Comparison of ENCODE assay signal across 10 cellular contexts in genomic region chr17:40109471-40109824, GRCh38. TPM values are rescaled to one million over a fixed set of nuclear protein-coding genes. Genes with fewer than 3 reads are reported as not detected.
A peak's percentile ranks its signal among the peaks of the same experiment; 100 is the strongest.
DNase-seq lines count a peak whose midpoint lies in the region; ATAC-seq and TF ChIP-seq lines count a peak whose summit lies in the region.
"Had no signal": no experiment of that assay in that cellular context is flagged by ENCODE, and none has a peak within 500 bp of the region (broad histone marks: within the 10 kb centered on the region; RNA-seq: fewer than 3 reads in every experiment).

No MANE protein-coding gene starts in this region.

- DNase-seq in CD14-positive monocyte (ENCODE audit: low spot score) (no peak), MM.1S (peak; percentile 26), coronary artery (ENCODE audit: low spot score) (no peak), natural killer cell (no peak), foreskin melanocyte (no peak), caudate nucleus (lab: John Stamatoyannopoulos, UW) (no peak), MG63 (no peak)
- DNase-seq: activated CD4-positive, alpha-beta T cell treated with anti-CD3 and anti-CD28 coated beads, Interleukin-2, amount 50 U/mL, for 1 hour; NCI-H187 had no signal

- H3K79me2 ChIP-seq in MM.1S (ENCODE audit: low read length): no peaks in the 10 kb centered on the region

- H3K9me3 ChIP-seq in MM.1S (replicated peaks; ENCODE audit: insufficient read depth, low read length) (no peaks in the 10 kb centered on the region), MG63 (no peaks in the 10 kb centered on the region)

- intact Hi-C loops in CD14-positive monocyte (cut with micrococcal nuclease) (no loop called here), natural killer cell (cut with micrococcal nuclease) (loop anchor here (10.0 kb wide), 1 partner anchor 335 kb away; no protein-coding TSS in a partner anchor)

- no peak overlapping the region for H3K4me3 Mint-ChIP-seq in CD14-positive monocyte
- no peak overlapping the region for H3K4me3 Mint-ChIP-seq in natural killer cell

- ATAC-seq in natural killer cell (no peak), HG03095 (IDR thresholded peaks at IDR 0.05; ENCODE audit: unreplicated experiment) (no peak)

- peak overlapping the region in 4 of 7 donors; percentile 12 to 97 (median 58) for H3K27ac Mint-ChIP-seq in CD14-positive monocyte
- H3K27ac Mint-ChIP-seq in natural killer cell: peak overlapping the region; percentile 98 to 99

- H3K36me3 Mint-ChIP-seq in CD14-positive monocyte (no peaks in the 10 kb centered on the region), natural killer cell (no peaks in the 10 kb centered on the region)

- peaks cover 4% of the 10 kb centered on the region; the same call in 1 of the 2 replicates for H3F3A ChIP-seq in MM.1S (ENCODE audit: insufficient read depth, low read length)

- TF ChIP-seq CTCF in CD14-positive monocyte (IDR thresholded peaks at IDR 0.05): peak; percentile 39
- no peak for TF ChIP-seq CTCF in MM.1S (IDR thresholded peaks at IDR 0.05; ENCODE audit: low read length)
- TF ChIP-seq CTCF in coronary artery (IDR thresholded peaks at IDR 0.05): no peak
- no peak for TF ChIP-seq CTCF in natural killer cell (IDR thresholded peaks at IDR 0.05)

- no peak overlapping the region for H2AFZ ChIP-seq in MM.1S (ENCODE audit: low read length)

- H3K36me3 ChIP-seq in MM.1S (replicated peaks; ENCODE audit: insufficient read depth, low read length) (no peaks in the 10 kb centered on the region), MG63 (no peaks in the 10 kb centered on the region)

- no peaks in the 10 kb centered on the region for H3K9me2 ChIP-seq in MM.1S (replicated peaks; ENCODE audit: insufficient read depth, low read length)

- H3K9me3 Mint-ChIP-seq in CD14-positive monocyte: peaks cover 0 to 3% (median 0%) of the 10 kb centered on the region in 7 donors
- H3K9me3 Mint-ChIP-seq in natural killer cell: no peaks in the 10 kb centered on the region

- H3K27me3 ChIP-seq in MM.1S (replicated peaks; ENCODE audit: insufficient read depth, low read length) (no peaks in the 10 kb centered on the region), MG63 (no peaks in the 10 kb centered on the region)

- H3K4me2 ChIP-seq in MM.1S (ENCODE audit: low read depth, low read length): no peak overlapping the region

- H4K20me1 ChIP-seq in MM.1S (ENCODE audit: insufficient read depth, low read length): no peaks in the 10 kb centered on the region

- H3K27ac ChIP-seq in MM.1S (ENCODE audit: low read length) (no peak overlapping the region), coronary artery (peak overlapping the region; percentile 94 to 96), caudate nucleus (ENCODE audit: low read depth, low read length) (no peak overlapping the region)

- H3K4me1 Mint-ChIP-seq in CD14-positive monocyte (peaks cover 90% of the 10 kb centered on the region), natural killer cell (peaks cover 83 to 85% of the 10 kb centered on the region in 2 donors)

- H3K4me3 ChIP-seq in MM.1S (ENCODE audit: low read length) (no peak overlapping the region), coronary artery (no peak overlapping the region), MG63 (no peak overlapping the region)

- peaks cover 0 to 9% (median 0%) of the 10 kb centered on the region in 3 donors for H3K27me3 Mint-ChIP-seq in CD14-positive monocyte (ENCODE audit: low read depth in 3 of 3)
- no peaks in the 10 kb centered on the region for H3K27me3 Mint-ChIP-seq in natural killer cell (ENCODE audit: low read depth in 2 of 2)

- H3K9ac ChIP-seq in MM.1S (ENCODE audit: low read length): no peak overlapping the region

- peaks cover 48% of the 10 kb centered on the region for H3K4me1 ChIP-seq in MM.1S (ENCODE audit: low read length)

RNA-seq across cellular contexts. Expression of gene NR1D1, which starts 9.1 kb away (rescaled TPM):
- under 1 TPM; 0.28 to 0.31 TPM for polyA plus RNA-seq in CD14-positive monocyte
- 10 to 100 TPM in 1 of 3 donors, 1 to 10 TPM in 2; 8.8 to 10.1 (median 9.9) TPM for total RNA-seq in natural killer cell
- 0.07 and 1.3 TPM in 2 replicates for total RNA-seq in MG63 (2014; rRNA removed; shearing (Covaris generic); ENCODE audit: low replicate concordance)

RNA-seq across cellular contexts. Expression of gene MSL1, which starts 12.3 kb away (rescaled TPM):
- 10 to 100 TPM in 1 of 2 donors, 1 to 10 TPM in 1; 10.0 to 11.4 TPM for polyA plus RNA-seq in CD14-positive monocyte
- total RNA-seq in natural killer cell: 100 to 1,000 TPM in 2 of 3 donors, 10 to 100 TPM in 1; 99.0 to 124 (median 110) TPM
- total RNA-seq in MG63 (2014; rRNA removed; shearing (Covaris generic); ENCODE audit: low replicate concordance): 44.9 and 53.4 TPM in 2 replicates

RNA-seq across cellular contexts. Expression of gene CASC3, which starts 30.9 kb away (rescaled TPM):
- polyA plus RNA-seq in CD14-positive monocyte: 10 to 100 TPM; 19.0 to 30.2 TPM
- total RNA-seq in natural killer cell: 100 to 1,000 TPM; 178 to 213 (median 187) TPM
- 50.2 and 63.6 TPM in 2 replicates for total RNA-seq in MG63 (2014; rRNA removed; shearing (Covaris generic); ENCODE audit: low replicate concordance)

RNA-seq across cellular contexts. Expression of gene THRA, which starts 46.7 kb away (rescaled TPM):
- 1 to 10 TPM; 2.5 to 3.8 TPM for polyA plus RNA-seq in CD14-positive monocyte
- 10 to 100 TPM; 40.8 to 55.7 (median 42.3) TPM for total RNA-seq in natural killer cell
- total RNA-seq in MG63 (2014; rRNA removed; shearing (Covaris generic); ENCODE audit: low replicate concordance): 11.5 and 18.1 TPM in 2 replicates

RNA-seq across cellular contexts. Expression of gene MED24, which starts 55.2 kb away (rescaled TPM):
- polyA plus RNA-seq in CD14-positive monocyte: 10 to 100 TPM; 24.9 to 34.1 TPM
- total RNA-seq in natural killer cell: 100 to 1,000 TPM; 115 to 141 (median 126) TPM
- 83.1 and 96.3 TPM in 2 replicates for total RNA-seq in MG63 (2014; rRNA removed; shearing (Covaris generic); ENCODE audit: low replicate concordance)

Comparison
In these comparisons a context has a peak if more than half of its experiments do, and no peak if none do; other contexts are left out.
1. H3K27ac ChIP-seq: peak in coronary artery (2 of 2); none in MM.1S (single experiment) and caudate nucleus (single experiment).